8 cellular contexts compared by ENCODE assay signal in genomic region chr1:26274801-26275425, GRCh38. TPM values are rescaled to one million over a fixed set of nuclear protein-coding genes. Genes with fewer than 3 reads are reported as not detected.
DNase-seq lines count a peak whose midpoint lies in the region; ATAC-seq and TF ChIP-seq lines count a peak whose summit lies in the region.

No MANE protein-coding gene starts in this region.

- H3K9me3 ChIP-seq in H9 (ENCODE audit: control insufficient read depth, low read depth, low read length) (no peaks in the 10 kb centered on the region), gastrocnemius medialis (no peaks in the 10 kb centered on the region)

- DNase-seq in H9 (no peak), RWPE1 (ENCODE audit: low spot score) (peak; percentile 37), gastrocnemius medialis (no peak), NAMALWA (ENCODE audit: low spot score) (no peak)

- H4K20me1 ChIP-seq in H9 (ENCODE audit: control insufficient read depth, insufficient read depth, insufficient read length) = no peaks in the 10 kb centered on the region

- H4K91ac ChIP-seq in H9 (ENCODE audit: insufficient read length, low read depth, low read length) = no peak overlapping the region

- H2AK5ac ChIP-seq in H9 (ENCODE audit: insufficient read length, low read length) = no peak overlapping the region

- H3K4me2 ChIP-seq in H9 (ENCODE audit: insufficient read depth, insufficient read length, low read length) = no peak overlapping the region

- H2BK20ac ChIP-seq in H9 (ENCODE audit: low read depth, low read length, poor library complexity, severe bottlenecking) = no peak overlapping the region

- H3K4me1 Mint-ChIP-seq in H9 = peaks cover 27 to 29% of the 10 kb centered on the region in 2 experiments

- ATAC-seq in gastrocnemius medialis (no peak), HG02884 (IDR thresholded peaks at IDR 0.05; ENCODE audit: unreplicated experiment) (no peak), HG02678 (IDR thresholded peaks at IDR 0.05; ENCODE audit: unreplicated experiment) (no peak), GM21360 (IDR thresholded peaks at IDR 0.05; ENCODE audit: unreplicated experiment) (no peak)

- H3K9me3 Mint-ChIP-seq in H9 = no peaks in the 10 kb centered on the region

- in situ Hi-C loops in gastrocnemius medialis (cut with MboI; ENCODE audit: low sequenced_read_pairs in 4 of 4) = loop anchor here in 2 of 4 donors (5.0 kb wide), 1 partner anchor 47 kb away; no protein-coding TSS in a partner anchor

- no peak overlapping the region for H4K5ac ChIP-seq in H9 (ENCODE audit: insufficient read length, low read depth, low read length)

- H3K27ac Mint-ChIP-seq in H9 = peak overlapping the region; percentile 18 to 94 (median 91); a peak in 5 of 7 replicates

- H3K79me1 ChIP-seq in H9 (ENCODE audit: insufficient read depth, low read depth, low read length, poor library complexity, severe bottlenecking) = no peaks in the 10 kb centered on the region

- no peak overlapping the region for H3T11ph ChIP-seq in H9 (ENCODE audit: low read length)

- no peaks in the 10 kb centered on the region; the same call in 1 of the 2 replicates for H3K27me3 Mint-ChIP-seq in H9 (ENCODE audit: low read depth)

- no peak overlapping the region for H3K9ac ChIP-seq in H9 (ENCODE audit: extremely low read depth, insufficient read length, low read length)

- no peak overlapping the region for H2AFZ ChIP-seq in H9 (ENCODE audit: low read length)

- no peak overlapping the region for H3K4me3 ChIP-seq in gastrocnemius medialis

- no peak overlapping the region for H3K18ac ChIP-seq in H9 (ENCODE audit: insufficient read length, low read depth, low read length)

- no peaks in the 10 kb centered on the region for H3K27me3 ChIP-seq in H9 (ENCODE audit: insufficient read depth, low read length)
- H3K27me3 ChIP-seq in gastrocnemius medialis = no peaks in the 10 kb centered on the region

- no peak overlapping the region for H2BK120ac ChIP-seq in H9 (ENCODE audit: low read depth, low read length, poor library complexity, severe bottlenecking)

- no peak overlapping the region for H3K23ac ChIP-seq in H9 (ENCODE audit: insufficient read length, low read depth, low read length)

- H3K27ac ChIP-seq in H9 (ENCODE audit: insufficient read length, low read depth, low read length) (no peak overlapping the region), RWPE1 (peak overlapping the region; percentile 99), cingulate gyrus (ENCODE audit: low read depth, low read length) (peak overlapping the region; percentile 83), gastrocnemius medialis (peak overlapping the region; percentile 89 to 98 (median 93))

- H4K8ac ChIP-seq in H9 (replicated peaks; ENCODE audit: insufficient read length, low read depth, low read length) = no peak overlapping the region

- H2BK15ac ChIP-seq in H9 (ENCODE audit: low read depth, low read length) = no peak overlapping the region

- no peak overlapping the region for H3K14ac ChIP-seq in H9 (ENCODE audit: insufficient read depth, low read length)

- H3K4me1 ChIP-seq in H9 (ENCODE audit: insufficient read depth, low read length) = peaks cover 6% of the 10 kb centered on the region; the same call in 1 of the 2 replicates
- H3K4me1 ChIP-seq in gastrocnemius medialis = peaks cover 56 to 66% of the 10 kb centered on the region in 2 donors

- no peak overlapping the region for H2BK5ac ChIP-seq in H9 (ENCODE audit: insufficient read length, low read length)

- peaks cover 55 to 80% (median 76%) of the 10 kb centered on the region in 3 experiments; a peak in 6 of 7 replicates for H3K36me3 Mint-ChIP-seq in H9 (ENCODE audit: insufficient read depth in 1 of 3, low read depth in 3 of 3)

- peaks cover 0 to 38% of the 10 kb centered on the region in 2 donors for H3K36me3 ChIP-seq in gastrocnemius medialis

- TF ChIP-seq CTCF in H9 (conservative IDR thresholded peaks at IDR 0.05) (no peak), RWPE1 (conservative IDR thresholded peaks at IDR 0.05; ENCODE audit: low read depth) (no peak), gastrocnemius medialis (IDR thresholded peaks at IDR 0.05 in 4 of 5, conservative IDR thresholded peaks at IDR 0.05 in 1 of 5) (no peak)

- intact Hi-C loops in gastrocnemius medialis (cut with DNase I; ENCODE audit: low total_unique reads) = loop anchor here (1.0 to 5.0 kb wide), 4 partner anchors 16 to 93 kb away; partner anchors contain the start of gene CEP85

- no peaks in the 10 kb centered on the region for H3K79me2 ChIP-seq in H9 (ENCODE audit: insufficient read depth, low read length)

- no peak overlapping the region for H2BK12ac ChIP-seq in H9 (ENCODE audit: insufficient read length, low read depth, low read length)

- POLR2A ChIA-PET in RWPE1 (lab: Yijun Ruan, JAX; ENCODE audit: low non-redundant PET) = interaction anchor here (0.7 kb wide), 1 partner anchor 86 kb away, joined by 3 read pairs; no protein-coding TSS in a partner anchor

- no peak for TF ChIP-seq POLR2A in gastrocnemius medialis (IDR thresholded peaks at IDR 0.05)

- H3K23me2 ChIP-seq in H9 (ENCODE audit: insufficient read length, low read depth, low read length, poor library complexity, severe bottlenecking) = peaks cover 5% of the 10 kb centered on the region

- WGBS in H9 (ENCODE audit: extremely low coverage, insufficient read length, low lambda C conversion rate) = no CpG with 5 or more reads among the region's 11 CpGs

- CTCF ChIA-PET in RWPE1 (lab: Yijun Ruan, JAX) = interaction anchor here (0.7 to 1.2 kb wide), 10 partner anchors 9 to 369 kb away, joined by 3 to 5 read pairs (median 4); partner anchors contain the start of gene STMN1

- no peak overlapping the region for H3K56ac ChIP-seq in H9 (ENCODE audit: insufficient read length, low read depth, low read length)

- no peak overlapping the region for H3K4ac ChIP-seq in H9 (ENCODE audit: low read depth, low read length)

- no peak overlapping the region; a peak in 1 of 5 replicates for H3K4me3 Mint-ChIP-seq in H9

RNA-seq across cellular contexts. Expression of gene SH3BGRL3, which starts 5.0 kb away (rescaled TPM):
- total RNA-seq in H9 (2021) (86.2 and 86.3 TPM in 2 replicates), gastrocnemius medialis (10 to 100 TPM; 10.3 to 16.9 (median 13.1) TPM)

RNA-seq across cellular contexts. Expression of gene UBXN11, which starts 31.5 kb away (rescaled TPM):
- total RNA-seq in H9 (2021) (13.1 and 13.7 TPM in 2 replicates), gastrocnemius medialis (1 to 10 TPM; 2.7 to 3.8 (median 3.4) TPM)

RNA-seq across cellular contexts. Expression of gene CEP85, which starts 40.9 kb away (rescaled TPM):
- total RNA-seq in H9 (2021) (37.9 and 38.6 TPM in 2 replicates), gastrocnemius medialis (10 to 100 TPM; 28.5 to 61.6 (median 41.3) TPM)

RNA-seq across cellular contexts. Expression of gene CD52, which starts 42.8 kb away (rescaled TPM):
- total RNA-seq in H9 (2021) = 3.8 and 4.1 TPM in 2 replicates
- 1 to 10 TPM in 2 of 4 donors, not detected in 2; 1.4 to 2.8 TPM for total RNA-seq in gastrocnemius medialis
